In the genomic region with DNA sequence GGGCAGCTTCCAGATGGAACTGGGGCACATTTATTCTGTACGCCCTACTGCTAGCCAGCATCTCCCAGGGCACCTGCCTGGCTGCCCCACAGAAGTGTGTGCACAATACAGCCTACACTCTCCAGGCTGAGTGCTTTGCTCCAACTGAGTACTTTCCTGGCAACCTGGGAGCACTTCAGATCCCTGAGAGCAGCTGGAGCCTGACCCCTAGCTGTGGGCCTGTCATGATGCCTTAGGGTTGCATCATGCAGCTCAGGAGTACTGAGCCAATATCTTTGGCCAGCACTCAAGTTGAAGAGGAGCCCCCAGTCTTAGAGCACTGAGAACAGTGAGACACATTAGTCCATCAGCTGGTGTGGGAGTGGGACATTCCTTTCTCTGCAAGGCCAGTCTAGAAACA, we compare ENCODE assay signal across 20 cellular contexts.
"Had no signal": no experiment of that assay in that cellular context is flagged by ENCODE, and none has a peak within 500 bp of the region (broad histone marks: within the 10 kb centered on the region; RNA-seq: fewer than 3 reads in every experiment).

No MANE protein-coding gene starts in this region.

- DNase-seq: activated CD4-positive, alpha-beta T cell treated with anti-CD3 and anti-CD28 coated beads, Interleukin-2, amount 50 U/mL, for 1 hour; activated CD8-positive, alpha-beta memory T cell treated with anti-CD3 and anti-CD28 coated beads, Interleukin-2, amount 50 U/mL, for 4 hours; activated naive CD4-positive, alpha-beta T cell treated with anti-CD3 and anti-CD28 coated beads for 36 hours; activated T-cell treated with anti-CD3 and anti-CD28 coated beads, Interleukin-2, amount 50 U/mL, for 4 hours; colonic mucosa; gastrocnemius medialis; heart left ventricle; left colon; lower lobe of right lung; right lobe of liver; small intestine; stimulated activated CD4-positive, alpha-beta T cell treated with anti-CD3 and anti-CD28 coated beads, Interleukin-4, amount 100 ng/mL, for 1 hour; testis had no signal

- H3K27me3 ChIP-seq: colonic mucosa, right lobe of liver, testis, upper lobe of left lung had no signal

- H3K9ac ChIP-seq: parathyroid adenoma had no signal

- H3K4me3 ChIP-seq: colonic mucosa, gastrocnemius medialis, heart left ventricle, lower lobe of right lung, right lobe of liver, testis, upper lobe of left lung had no signal

- H3K4me1 Mint-ChIP-seq: brain; central memory CD8-positive, alpha-beta T cell had no signal

- H3K9me3 Mint-ChIP-seq: activated naive CD4-positive, alpha-beta T cell treated with anti-CD3 and anti-CD28 coated beads for 36 hours; activated T-cell treated with anti-CD3 and anti-CD28 coated beads, Interleukin-2, amount 50 U/mL, for 4 hours; brain; central memory CD8-positive, alpha-beta T cell had no signal

- H3K27ac Mint-ChIP-seq: activated naive CD4-positive, alpha-beta T cell treated with anti-CD3 and anti-CD28 coated beads for 36 hours; brain; natural killer cell treated with Interleukin-12 subunit alpha and Interleukin-12 subunit beta and Interleukin-15 and Interleukin-18, amount 100 ng/mL, for 72 hours had no signal

- ATAC-seq: activated CD4-positive, CD25-positive, alpha-beta regulatory T cell treated with anti-CD3 and anti-CD28 coated beads, Interleukin-2, amount 50 U/mL, for 24 hours; activated T-cell treated with anti-CD3 and anti-CD28 coated beads, Interleukin-2, amount 50 U/mL, for 4 hours; esophagus mucosa; gastrocnemius medialis; heart left ventricle; left colon; lower lobe of right lung; natural killer cell treated with Interleukin-12 subunit alpha and Interleukin-12 subunit beta and Interleukin-15 and Interleukin-18, amount 100 ng/mL, for 72 hours; right lobe of liver had no signal

- H3K4me1 ChIP-seq: colonic mucosa, gastrocnemius medialis, heart left ventricle, lower lobe of right lung, parathyroid adenoma, right lobe of liver, testis, upper lobe of left lung had no signal

- H2AFZ ChIP-seq: parathyroid adenoma had no signal

- H3K4me3 Mint-ChIP-seq: activated naive CD4-positive, alpha-beta T cell treated with anti-CD3 and anti-CD28 coated beads for 36 hours; activated T-cell treated with anti-CD3 and anti-CD28 coated beads, Interleukin-2, amount 50 U/mL, for 4 hours; brain; central memory CD8-positive, alpha-beta T cell; natural killer cell treated with Interleukin-12 subunit alpha and Interleukin-12 subunit beta and Interleukin-15 and Interleukin-18, amount 100 ng/mL, for 72 hours had no signal

- H3K36me3 Mint-ChIP-seq: brain; natural killer cell treated with Interleukin-12 subunit alpha and Interleukin-12 subunit beta and Interleukin-15 and Interleukin-18, amount 100 ng/mL, for 72 hours had no signal

- H3K27me3 Mint-ChIP-seq: central memory CD8-positive, alpha-beta T cell; natural killer cell treated with Interleukin-12 subunit alpha and Interleukin-12 subunit beta and Interleukin-15 and Interleukin-18, amount 100 ng/mL, for 72 hours had no signal

- H3K79me2 ChIP-seq: parathyroid adenoma had no signal

- H3K27ac ChIP-seq: colonic mucosa, gastrocnemius medialis, heart left ventricle, lower lobe of right lung, parathyroid adenoma, right lobe of liver, testis, upper lobe of left lung had no signal

- H3K36me3 ChIP-seq: colonic mucosa, gastrocnemius medialis, heart left ventricle, lower lobe of right lung, right lobe of liver, upper lobe of left lung had no signal
